15 cellular contexts compared by ENCODE assay signal in genomic region chr10:69828115-69828870, GRCh38. TPM values are rescaled to one million over a fixed set of nuclear protein-coding genes. Genes with fewer than 3 reads are reported as not detected.
"Had no signal": no experiment of that assay in that cellular context is flagged by ENCODE, and none has a peak within 500 bp of the region (broad histone marks: within the 10 kb centered on the region; RNA-seq: fewer than 3 reads in every experiment).

No MANE protein-coding gene starts in this region.

- H3K9me3 ChIP-seq: ascending aorta, breast epithelium, heart left ventricle, psoas muscle, stomach, testis had no signal

- H3K27me3 ChIP-seq: ascending aorta, breast epithelium, heart left ventricle, testis had no signal

- H3K36me3 Mint-ChIP-seq: activated naive CD4-positive, alpha-beta T cell treated with anti-CD3 and anti-CD28 coated beads, Interleukin-2, amount 10 ng/mL, durations not matched to agents 7 days and 5 days; WTC11 had no signal

- H3K4me1 Mint-ChIP-seq: activated CD4-positive, alpha-beta memory T cell treated with anti-CD3 and anti-CD28 coated beads, Interleukin-2, amount 10 ng/mL, durations not matched to agents 7 days and 5 days; activated naive CD4-positive, alpha-beta T cell treated with anti-CD3 and anti-CD28 coated beads, Interleukin-2, amount 10 ng/mL, durations not matched to agents 7 days and 5 days had no signal

- H3K27ac ChIP-seq: ascending aorta, breast epithelium, heart left ventricle, psoas muscle, stomach, testis had no signal

- H3K4me1 ChIP-seq: ascending aorta, breast epithelium, psoas muscle, stomach, testis had no signal

- H3K9me3 Mint-ChIP-seq: activated CD4-positive, alpha-beta memory T cell treated with anti-CD3 and anti-CD28 coated beads, Interleukin-2, amount 10 ng/mL, durations not matched to agents 7 days and 5 days; activated naive CD4-positive, alpha-beta T cell treated with anti-CD3 and anti-CD28 coated beads, Interleukin-2, amount 10 ng/mL, durations not matched to agents 7 days and 5 days; activated T-cell treated with anti-CD3 and anti-CD28 coated beads, Interleukin-2, amount 50 U/mL, for 24 hours; dendritic cell treated with granulocyte-macrophage colony-stimulating factor and Interleukin-4, amounts not matched to agents 40 ng/mL and 50 ng/mL, for 4 days; WTC11 had no signal

- H3K4me3 Mint-ChIP-seq: activated CD4-positive, alpha-beta memory T cell treated with anti-CD3 and anti-CD28 coated beads, Interleukin-2, amount 10 ng/mL, durations not matched to agents 7 days and 5 days; activated naive CD4-positive, alpha-beta T cell treated with anti-CD3 and anti-CD28 coated beads, Interleukin-2, amount 10 ng/mL, durations not matched to agents 7 days and 5 days; activated T-cell treated with anti-CD3 and anti-CD28 coated beads, Interleukin-2, amount 50 U/mL, for 24 hours; dendritic cell treated with granulocyte-macrophage colony-stimulating factor and Interleukin-4, amounts not matched to agents 40 ng/mL and 50 ng/mL, for 4 days; WTC11 had no signal

- DNase-seq: activated CD4-positive, alpha-beta memory T cell treated with anti-CD3 and anti-CD28 coated beads, Interleukin-2, amount 10 ng/mL, durations not matched to agents 7 days and 5 days; activated CD4-positive, alpha-beta T cell treated with anti-CD3 and anti-CD28 coated beads for 4 hours; activated naive CD4-positive, alpha-beta T cell treated with anti-CD3 and anti-CD28 coated beads, Interleukin-2, amount 10 ng/mL, durations not matched to agents 7 days and 5 days; activated T-cell treated with anti-CD3 and anti-CD28 coated beads, Interleukin-2, amount 50 U/mL, for 24 hours; effector memory CD4-positive, alpha-beta T cell; heart left ventricle; psoas muscle; stomach; testis had no signal

- H3K4me3 ChIP-seq: ascending aorta, breast epithelium, heart left ventricle, psoas muscle, stomach, testis had no signal

- H3K36me3 ChIP-seq: ascending aorta, breast epithelium, heart left ventricle, stomach had no signal

- ATAC-seq: heart left ventricle, psoas muscle, sciatic nerve had no signal

- H3K27ac Mint-ChIP-seq: activated CD4-positive, alpha-beta memory T cell treated with anti-CD3 and anti-CD28 coated beads, Interleukin-2, amount 10 ng/mL, durations not matched to agents 7 days and 5 days; activated naive CD4-positive, alpha-beta T cell treated with anti-CD3 and anti-CD28 coated beads, Interleukin-2, amount 10 ng/mL, durations not matched to agents 7 days and 5 days; activated T-cell treated with anti-CD3 and anti-CD28 coated beads, Interleukin-2, amount 50 U/mL, for 24 hours; dendritic cell treated with granulocyte-macrophage colony-stimulating factor and Interleukin-4, amounts not matched to agents 40 ng/mL and 50 ng/mL, for 4 days; WTC11 had no signal

RNA-seq across cellular contexts. Expression of gene COL13A1, which starts 26.6 kb away (rescaled TPM):
- total RNA-seq: activated CD4-positive, alpha-beta memory T cell treated with anti-CD3 and anti-CD28 coated beads, Interleukin-2, amount 10 ng/mL, durations not matched to agents 7 days and 5 days; mesenteric fat pad had no signal
